9 cellular contexts compared by ENCODE assay signal in the genomic region with DNA sequence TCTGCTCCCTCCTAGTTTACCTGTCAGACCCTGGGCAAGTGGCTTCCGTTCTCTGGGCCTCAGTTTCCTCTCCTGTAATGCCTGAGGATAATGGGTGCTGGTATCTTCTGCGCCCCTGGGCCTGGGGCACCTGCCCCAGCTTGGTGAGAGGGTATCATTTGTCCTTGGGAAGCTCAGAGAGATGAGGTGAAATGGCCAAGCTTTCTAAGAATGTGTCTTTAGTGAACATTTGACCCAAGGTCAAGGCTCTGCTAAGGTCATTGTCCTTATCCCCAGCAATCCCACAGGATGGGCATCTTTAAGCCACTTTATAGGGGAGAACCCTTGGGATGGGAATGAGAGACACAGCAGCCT. TPM values are rescaled to one million over a fixed set of nuclear protein-coding genes. Genes with fewer than 3 reads are reported as not detected.
A peak's percentile ranks its signal among the peaks of the same experiment; 100 is the strongest.
DNase-seq lines count a peak whose midpoint lies in the region; ATAC-seq and TF ChIP-seq lines count a peak whose summit lies in the region.
"Had no signal": no experiment of that assay in that cellular context is flagged by ENCODE, and none has a peak within 500 bp of the region (broad histone marks: within the 10 kb centered on the region; RNA-seq: fewer than 3 reads in every experiment).

No MANE protein-coding gene starts in this region.

- 78 to 100% (median 88%) methylated on average over 2 of the region's 2 CpGs for whole genome bisulfite sequencing in heart left ventricle, 4 donors

- peak overlapping the region in 11 of 12 donors; percentile 94 to 100 (median 97) for H3K27ac ChIP-seq in heart left ventricle
- H3K27ac ChIP-seq in breast epithelium: peak overlapping the region; percentile 99
- H3K27ac ChIP-seq in uterus: peak overlapping the region; percentile 97 to 99

- peaks cover 0 to 1% (median 0%) of the 10 kb centered on the region in 3 donors for H3K36me3 Mint-ChIP-seq in naive thymus-derived CD8-positive, alpha-beta T cell

- H3K4me3 ChIP-seq in heart left ventricle (peak overlapping the region in 4 of 12 donors; percentile 75 to 97 (median 84)), breast epithelium (no peak overlapping the region), uterus (no peak overlapping the region)

- POLR2A ChIA-PET in naive thymus-derived CD8-positive, alpha-beta T cell (lab: Charles Lee): interaction anchor here (1.3 to 2.0 kb wide), 3 partner anchors 9 to 67 kb away, joined by 4 to 5 read pairs (median 4); no protein-coding TSS in a partner anchor

- H3K9me3 Mint-ChIP-seq in naive thymus-derived CD8-positive, alpha-beta T cell: peaks cover 0 to 2% (median 0%) of the 10 kb centered on the region in 9 donors

- H3K36me3 ChIP-seq in heart left ventricle (peaks cover 0 to 4% (median 0%) of the 10 kb centered on the region in 9 donors), breast epithelium (no peaks in the 10 kb centered on the region), uterus (no peaks in the 10 kb centered on the region)

- no peak for ATAC-seq in heart left ventricle
- no peak for ATAC-seq in left cardiac atrium
- no peak for ATAC-seq in naive thymus-derived CD8-positive, alpha-beta T cell
- no peak for ATAC-seq in GM18520 (IDR thresholded peaks at IDR 0.05; ENCODE audit: unreplicated experiment)

- H3K9me3 ChIP-seq in heart left ventricle (no peaks in the 10 kb centered on the region), breast epithelium (no peaks in the 10 kb centered on the region), uterus (no peaks in the 10 kb centered on the region)

- no peak for TF ChIP-seq CTCF in heart left ventricle (IDR thresholded peaks at IDR 0.05)
- no peak for TF ChIP-seq CTCF in breast epithelium (IDR thresholded peaks at IDR 0.05)
- no peak for TF ChIP-seq CTCF in uterus (IDR thresholded peaks at IDR 0.05)

- no peaks in the 10 kb centered on the region for H3K27me3 Mint-ChIP-seq in naive thymus-derived CD8-positive, alpha-beta T cell

- DNase-seq in heart left ventricle: no peak
- DNase-seq in left cardiac atrium: no peak
- DNase-seq in breast epithelium (ENCODE audit: low spot score in 2 of 2): no peak
- DNase-seq in naive thymus-derived CD8-positive, alpha-beta T cell: no peak
- DNase-seq in uterus: no peak
- DNase-seq in HuH-7 (ENCODE audit: low spot score): no peak
- DNase-seq in dermis blood vessel endothelial cell: no peak
- DNase-seq: NK-92 treated with Interleukin-12 subunit alpha and Interleukin-12 subunit beta, amount 100 ng/mL, for 24 hours had no signal

- H3K4me1 ChIP-seq in heart left ventricle (peaks cover 6 to 78% (median 47%) of the 10 kb centered on the region in 12 donors), breast epithelium (peaks cover 7 to 11% of the 10 kb centered on the region in 2 donors), uterus (peaks cover 0 to 16% of the 10 kb centered on the region in 2 donors)

- TF ChIP-seq POLR2A in heart left ventricle (IDR thresholded peaks at IDR 0.05) (no peak), breast epithelium (IDR thresholded peaks at IDR 0.05) (no peak), uterus (IDR thresholded peaks at IDR 0.05) (no peak)

- peak overlapping the region in 8 of 10 donors; percentile 5 to 82 (median 44) for H3K27ac Mint-ChIP-seq in naive thymus-derived CD8-positive, alpha-beta T cell

- peak overlapping the region; percentile 62 to 86 (median 76) for H3K4me3 Mint-ChIP-seq in naive thymus-derived CD8-positive, alpha-beta T cell

- H3K4me1 Mint-ChIP-seq in naive thymus-derived CD8-positive, alpha-beta T cell: peaks cover 34 to 66% (median 55%) of the 10 kb centered on the region in 4 donors

- no peaks in the 10 kb centered on the region for H3K27me3 ChIP-seq in heart left ventricle
- no peaks in the 10 kb centered on the region for H3K27me3 ChIP-seq in breast epithelium
- no peaks in the 10 kb centered on the region for H3K27me3 ChIP-seq in uterus

- intact Hi-C loops in heart left ventricle (cut with DNase I): loop anchor here in 3 of 10 donors (5.0 kb wide), 2 partner anchors 37 to 42 kb away; no protein-coding TSS in a partner anchor
- intact Hi-C loops in left cardiac atrium (cut with DNase I): loop anchor here (5.0 kb wide), 2 partner anchors 37 to 42 kb away; no protein-coding TSS in a partner anchor
- intact Hi-C loops in breast epithelium (cut with DNase I; ENCODE audit: low total_unique reads): no loop called here
- intact Hi-C loops in uterus (cut with DNase I; ENCODE audit: low total_unique reads): no loop called here

RNA-seq across cellular contexts. Expression of a gene that starts 1.3 kb away (rescaled TPM):
- total RNA-seq in heart left ventricle (100 to 1,000 TPM; 107 to 267 (median 155) TPM), left cardiac atrium (100 to 1,000 TPM; 144 to 173 TPM), breast epithelium (10 to 100 TPM; 48.9 to 97.8 (median 73.1) TPM), uterus (100 to 1,000 TPM in 2 of 4 donors, 10 to 100 TPM in 2; 18.5 to 361 (median 82.9) TPM), dermis blood vessel endothelial cell (33.0 and 59.0 TPM in 2 replicates)
- polyA plus RNA-seq in heart left ventricle: 100 to 1,000 TPM; 159 to 192 TPM
- total RNA-seq in naive thymus-derived CD8-positive, alpha-beta T cell: 10 to 100 TPM; 30.2 to 34.8 TPM
- polyA plus RNA-seq in naive thymus-derived CD8-positive, alpha-beta T cell: 10 to 100 TPM in 2 of 3 donors, 1 to 10 TPM in 1; 5.8 to 15.8 (median 12.1) TPM

Comparison
In these comparisons a context has a peak if more than half of its experiments do, and no peak if none do; other contexts are left out.
1. intact Hi-C loops: an anchor here in left cardiac atrium (5.0 kb wide); none called in breast epithelium and uterus.